In the genomic region with DNA sequence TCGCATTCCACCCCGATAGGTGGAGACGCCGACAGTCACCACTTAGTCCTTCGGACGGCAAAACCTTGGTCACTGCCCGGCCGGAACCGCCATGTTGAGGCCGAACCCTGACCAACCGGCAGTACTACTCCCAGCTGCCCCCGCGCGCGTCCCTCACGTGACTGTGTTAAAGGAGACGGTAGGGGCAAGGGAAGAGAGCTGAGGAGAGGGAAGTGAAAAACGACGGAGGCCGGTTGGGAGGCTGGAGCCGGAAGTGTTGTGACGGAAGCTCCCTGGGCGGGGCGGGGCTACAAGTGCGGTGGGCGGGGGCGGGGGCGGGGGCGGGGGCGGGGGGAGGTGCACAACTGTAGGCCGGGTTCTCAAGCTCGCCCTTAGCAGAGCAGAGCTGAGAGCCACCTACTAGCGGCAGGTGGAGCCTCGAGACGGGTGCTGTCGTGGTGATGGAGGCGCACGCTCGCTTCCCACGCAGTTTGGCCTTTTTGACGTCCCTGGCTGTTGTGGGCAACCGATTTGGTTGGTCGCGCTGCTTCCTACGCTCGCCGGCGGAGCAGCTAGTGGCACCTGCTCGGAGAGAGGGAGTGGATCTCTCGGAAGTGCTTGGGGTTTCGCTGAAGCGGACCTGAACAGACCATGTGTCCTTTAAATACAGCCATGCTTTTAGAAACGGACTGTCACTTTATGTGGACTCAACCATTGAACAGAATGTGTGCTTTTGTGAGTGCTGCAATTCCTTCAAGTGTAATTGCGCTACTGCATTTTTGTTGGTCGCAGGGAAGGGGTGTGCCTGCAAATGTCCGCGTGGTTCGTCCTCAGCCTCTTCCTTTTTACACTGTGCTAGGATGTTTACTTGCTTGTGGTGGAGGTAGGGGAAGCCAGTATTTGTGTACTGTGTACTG, we compare ENCODE assay signal across 8 cellular contexts. TPM values are rescaled to one million over a fixed set of nuclear protein-coding genes. Genes with fewer than 3 reads are reported as not detected.
DNase-seq lines count a peak whose midpoint lies in the region; ATAC-seq and TF ChIP-seq lines count a peak whose summit lies in the region.

A gene with protein sequence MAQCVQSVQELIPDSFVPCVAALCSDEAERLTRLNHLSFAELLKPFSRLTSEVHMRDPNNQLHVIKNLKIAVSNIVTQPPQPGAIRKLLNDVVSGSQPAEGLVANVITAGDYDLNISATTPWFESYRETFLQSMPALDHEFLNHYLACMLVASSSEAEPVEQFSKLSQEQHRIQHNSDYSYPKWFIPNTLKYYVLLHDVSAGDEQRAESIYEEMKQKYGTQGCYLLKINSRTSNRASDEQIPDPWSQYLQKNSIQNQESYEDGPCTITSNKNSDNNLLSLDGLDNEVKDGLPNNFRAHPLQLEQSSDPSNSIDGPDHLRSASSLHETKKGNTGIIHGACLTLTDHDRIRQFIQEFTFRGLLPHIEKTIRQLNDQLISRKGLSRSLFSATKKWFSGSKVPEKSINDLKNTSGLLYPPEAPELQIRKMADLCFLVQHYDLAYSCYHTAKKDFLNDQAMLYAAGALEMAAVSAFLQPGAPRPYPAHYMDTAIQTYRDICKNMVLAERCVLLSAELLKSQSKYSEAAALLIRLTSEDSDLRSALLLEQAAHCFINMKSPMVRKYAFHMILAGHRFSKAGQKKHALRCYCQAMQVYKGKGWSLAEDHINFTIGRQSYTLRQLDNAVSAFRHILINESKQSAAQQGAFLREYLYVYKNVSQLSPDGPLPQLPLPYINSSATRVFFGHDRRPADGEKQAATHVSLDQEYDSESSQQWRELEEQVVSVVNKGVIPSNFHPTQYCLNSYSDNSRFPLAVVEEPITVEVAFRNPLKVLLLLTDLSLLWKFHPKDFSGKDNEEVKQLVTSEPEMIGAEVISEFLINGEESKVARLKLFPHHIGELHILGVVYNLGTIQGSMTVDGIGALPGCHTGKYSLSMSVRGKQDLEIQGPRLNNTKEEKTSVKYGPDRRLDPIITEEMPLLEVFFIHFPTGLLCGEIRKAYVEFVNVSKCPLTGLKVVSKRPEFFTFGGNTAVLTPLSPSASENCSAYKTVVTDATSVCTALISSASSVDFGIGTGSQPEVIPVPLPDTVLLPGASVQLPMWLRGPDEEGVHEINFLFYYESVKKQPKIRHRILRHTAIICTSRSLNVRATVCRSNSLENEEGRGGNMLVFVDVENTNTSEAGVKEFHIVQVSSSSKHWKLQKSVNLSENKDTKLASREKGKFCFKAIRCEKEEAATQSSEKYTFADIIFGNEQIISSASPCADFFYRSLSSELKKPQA (N-terminal part only) (minus strand): TSS at position 130 of the 896 bp plus-strand sequence. CDS start 364 bp downstream, outside the sequence.

- peak within 1 kb of the TSS; percentile 93 for H3K4me2 ChIP-seq in OCI-LY3 (ENCODE audit: low read length)

- H3K79me2 ChIP-seq in OCI-LY3 (ENCODE audit: low read length), result peaks cover 47% of the 10 kb centered on the region

- H2AFZ ChIP-seq in OCI-LY3 (ENCODE audit: low read depth, low read length), result peak within 1 kb of the TSS; percentile 90

- peaks cover 11% of the 10 kb centered on the region for H4K20me1 ChIP-seq in OCI-LY3 (ENCODE audit: insufficient read depth, low read length)

- TF ChIP-seq CTCF in OCI-LY3 (IDR thresholded peaks at IDR 0.05; ENCODE audit: low read depth, low read length), result peak; percentile 28

- H3K9ac ChIP-seq in OCI-LY3 (ENCODE audit: low read length), result peak within 1 kb of the TSS; percentile 80

- H3K27me3 ChIP-seq in OCI-LY3 (ENCODE audit: low read depth, low read length), result no peaks in the 10 kb centered on the region
- H3K27me3 ChIP-seq in mononuclear cell (ENCODE audit: insufficient read depth, low read length), result no peaks in the 10 kb centered on the region

- H3K4me1 ChIP-seq in OCI-LY3 (ENCODE audit: low read length) (peaks cover 14% of the 10 kb centered on the region), mononuclear cell (ENCODE audit: insufficient read depth, low read length) (peaks cover 34% of the 10 kb centered on the region)

- H3K36me3 ChIP-seq in OCI-LY3 (replicated peaks; ENCODE audit: low read depth, low read length), result no peaks in the 10 kb centered on the region

- ATAC-seq in GM21515 (IDR thresholded peaks at IDR 0.05; ENCODE audit: unreplicated experiment), result peak; percentile 79

- peak within 1 kb of the TSS; percentile 70 for H3K27ac ChIP-seq in OCI-LY3 (ENCODE audit: low read length)

- H3K9me3 ChIP-seq in OCI-LY3 (ENCODE audit: insufficient read depth, low read length) (no peaks in the 10 kb centered on the region), mononuclear cell (ENCODE audit: low read depth, low read length) (no peaks in the 10 kb centered on the region)

- peak; percentile 96 for DNase-seq in DMS 273 treated with DMSO at 0.1 percent for 48 hours (lab: John Stamatoyannopoulos, UW)
- peak; percentile 73 for DNase-seq in HuH-7 (ENCODE audit: low spot score)
- peak; percentile 83 for DNase-seq in activated T-cell treated with anti-CD3 and anti-CD28 coated beads for 1 hour (ENCODE audit: low read depth)
- DNase-seq in epidermal melanocyte (ENCODE audit: insufficient read length, low spot score), result peak; percentile 96
- DNase-seq in stimulated activated CD8-positive, alpha-beta memory T cell treated with anti-CD3 and anti-CD28 coated beads, Interleukin-4, amount 100 ng/mL, for 1 hour (ENCODE audit: low read depth in 2 of 2, low spot score in 1 of 2), result peak; percentile 79 to 81

- H3K4me3 ChIP-seq in OCI-LY3 (ENCODE audit: low read length) (peak within 1 kb of the TSS; percentile 86), mononuclear cell (ENCODE audit: low read length) (peak within 1 kb of the TSS; percentile 95)

RNA-seq across cellular contexts. Expression of the gene that starts here (rescaled TPM):
- 25.0 TPM for total RNA-seq in mononuclear cell

Comparison
In these comparisons a context has a peak if more than half of its experiments do, and no peak if none do; other contexts are left out.
1. Peak in every context shown above with its lines: DNase-seq, ATAC-seq, H3K4me3 ChIP-seq and H3K27ac ChIP-seq.